8 cellular contexts compared by ENCODE assay signal in genomic region chr22:33579448-33580093, GRCh38.
A peak's percentile ranks its signal among the peaks of the same experiment; 100 is the strongest.
DNase-seq lines count a peak whose midpoint lies in the region; ATAC-seq and TF ChIP-seq lines count a peak whose summit lies in the region.

No MANE protein-coding gene starts in this region.

- H3K4me2 ChIP-seq in osteoblast (ENCODE audit: insufficient read depth, low read length), result no peak overlapping the region

- CTCF ChIA-PET in activated CD8-positive, alpha-beta memory T cell treated with anti-CD3 and anti-CD28 coated beads, Interleukin-2, amount 10 ng/mL, durations not matched to agents 7 days and 5 days (lab: Charles Lee), result interaction anchor here (0.8 to 1.3 kb wide), 2 partner anchors 16 to 59 kb away, joined by 3 to 4 read pairs; no protein-coding TSS in a partner anchor

- H3K4me3 ChIP-seq in osteoblast (ENCODE audit: insufficient read depth, low read length), result no peak overlapping the region

- no peaks in the 10 kb centered on the region for H3K4me1 ChIP-seq in osteoblast (ENCODE audit: insufficient read depth, low read length)

- H3K9me3 ChIP-seq in osteoblast (ENCODE audit: low read depth, low read length), result no peaks in the 10 kb centered on the region

- no peaks in the 10 kb centered on the region for H4K20me1 ChIP-seq in osteoblast (ENCODE audit: insufficient read depth, low read length)

- no peaks in the 10 kb centered on the region for H3K27me3 ChIP-seq in osteoblast (ENCODE audit: insufficient read depth, low read length)

- no peak overlapping the region for H2AFZ ChIP-seq in osteoblast (ENCODE audit: low read length)

- H3K79me2 ChIP-seq in osteoblast (ENCODE audit: insufficient read depth, low read length), result no peaks in the 10 kb centered on the region

- H3K27ac Mint-ChIP-seq in activated CD8-positive, alpha-beta memory T cell treated with anti-CD3 and anti-CD28 coated beads, Interleukin-2, amount 10 ng/mL, durations not matched to agents 7 days and 5 days, result no peak overlapping the region

- no peaks in the 10 kb centered on the region for H3K27me3 Mint-ChIP-seq in activated CD8-positive, alpha-beta memory T cell treated with anti-CD3 and anti-CD28 coated beads, Interleukin-2, amount 10 ng/mL, durations not matched to agents 7 days and 5 days

- DNase-seq in AG09319 (ENCODE audit: extremely low read depth, low read depth) (peak; percentile 11), NCI-H1092 treated with DMSO at 0.1 percent for 48 hours (lab: John Stamatoyannopoulos, UW) (peak; percentile 7), globus pallidus (ENCODE audit: low spot score) (peak; percentile 47), osteoblast (ENCODE audit: insufficient read length, low spot score, missing footprints) (peak; percentile 44), GF-D8 (lab: John Stamatoyannopoulos, UW) (no peak)
- DNase-seq in activated CD8-positive, alpha-beta memory T cell treated with anti-CD3 and anti-CD28 coated beads, Interleukin-2, amount 10 ng/mL, durations not matched to agents 7 days and 5 days, result peak; percentile 50

- no peak for ATAC-seq in activated CD8-positive, alpha-beta memory T cell treated with anti-CD3 and anti-CD28 coated beads, Interleukin-2, amount 10 ng/mL, durations not matched to agents 7 days and 5 days
- ATAC-seq in HG03520 (IDR thresholded peaks at IDR 0.05; ENCODE audit: unreplicated experiment), result no peak

- H3K9me3 Mint-ChIP-seq in activated CD8-positive, alpha-beta memory T cell treated with anti-CD3 and anti-CD28 coated beads, Interleukin-2, amount 10 ng/mL, durations not matched to agents 7 days and 5 days (ENCODE audit: low read depth), result no peaks in the 10 kb centered on the region

- no peak overlapping the region for H3K27ac ChIP-seq in osteoblast (ENCODE audit: low read depth, low read length)

- peak; percentile 96 for TF ChIP-seq CTCF in AG09319 (IDR thresholded peaks at IDR 0.05; ENCODE audit: low read depth, low read length)
- TF ChIP-seq CTCF in GM12801 (IDR thresholded peaks at IDR 0.05; ENCODE audit: extremely low read depth, insufficient read length), result peak; percentile 52
- TF ChIP-seq CTCF in osteoblast (IDR thresholded peaks at IDR 0.05; ENCODE audit: extremely low read depth, low read depth, low read length), result peak; percentile 84

- H3K36me3 ChIP-seq in osteoblast (ENCODE audit: insufficient read depth, low read length), result no peaks in the 10 kb centered on the region

- H3K4me3 Mint-ChIP-seq in activated CD8-positive, alpha-beta memory T cell treated with anti-CD3 and anti-CD28 coated beads, Interleukin-2, amount 10 ng/mL, durations not matched to agents 7 days and 5 days, result no peak overlapping the region

- no peaks in the 10 kb centered on the region for H3K36me3 Mint-ChIP-seq in activated CD8-positive, alpha-beta memory T cell treated with anti-CD3 and anti-CD28 coated beads, Interleukin-2, amount 10 ng/mL, durations not matched to agents 7 days and 5 days

- no peaks in the 10 kb centered on the region for H3K4me1 Mint-ChIP-seq in activated CD8-positive, alpha-beta memory T cell treated with anti-CD3 and anti-CD28 coated beads, Interleukin-2, amount 10 ng/mL, durations not matched to agents 7 days and 5 days
